Comparison of ENCODE assay signal across 1 cellular context in the genomic region with DNA sequence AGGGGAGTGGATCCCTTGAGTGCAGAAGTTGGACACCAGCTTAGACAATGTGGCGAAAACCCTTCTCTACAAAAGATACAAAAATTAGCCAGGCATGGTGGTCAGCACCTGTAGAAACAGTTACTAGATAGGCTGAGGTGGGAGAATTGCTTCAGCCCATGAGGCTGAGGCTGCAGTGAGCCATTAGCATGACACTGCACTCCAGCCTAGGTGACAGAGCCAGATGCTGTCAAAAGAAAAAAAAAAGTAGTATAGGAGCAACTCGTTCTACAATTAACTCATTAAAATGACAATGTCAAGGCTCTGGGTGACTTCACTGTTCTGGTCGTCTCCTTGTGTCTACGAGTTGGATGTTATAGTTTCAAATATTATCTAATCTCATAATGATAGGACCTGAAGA.
TF ChIP-seq lines count a peak whose summit lies in the region.

No MANE protein-coding gene starts in this region.

TF ChIP-seq in K562, 482 proteins besides CTCF, POLR2A, EP300 and RAD21:
- TF ChIP-seq KDM5B (IDR thresholded peaks at IDR 0.05; ENCODE audit: insufficient replicate concordance, low read depth, low read length): no peak
- TF ChIP-seq ZFP30 (CRISPR knock-in tag; IDR thresholded peaks at IDR 0.05; ENCODE audit: borderline replicate concordance): no peak
- no peak for TF ChIP-seq ZBTB11 (CRISPR knock-in tag; IDR thresholded peaks at IDR 0.05)
- no peak for TF ChIP-seq PTRF (tag; IDR thresholded peaks at IDR 0.05)
- no peak for TF ChIP-seq CBFB (CRISPR knock-in tag; IDR thresholded peaks at IDR 0.05)
- TF ChIP-seq PHTF2 (CRISPR knock-in tag; IDR thresholded peaks at IDR 0.05): no peak
- no peak for TF ChIP-seq MTA3 (IDR thresholded peaks at IDR 0.05; ENCODE audit: borderline replicate concordance)
- TF ChIP-seq, protein P1, sequence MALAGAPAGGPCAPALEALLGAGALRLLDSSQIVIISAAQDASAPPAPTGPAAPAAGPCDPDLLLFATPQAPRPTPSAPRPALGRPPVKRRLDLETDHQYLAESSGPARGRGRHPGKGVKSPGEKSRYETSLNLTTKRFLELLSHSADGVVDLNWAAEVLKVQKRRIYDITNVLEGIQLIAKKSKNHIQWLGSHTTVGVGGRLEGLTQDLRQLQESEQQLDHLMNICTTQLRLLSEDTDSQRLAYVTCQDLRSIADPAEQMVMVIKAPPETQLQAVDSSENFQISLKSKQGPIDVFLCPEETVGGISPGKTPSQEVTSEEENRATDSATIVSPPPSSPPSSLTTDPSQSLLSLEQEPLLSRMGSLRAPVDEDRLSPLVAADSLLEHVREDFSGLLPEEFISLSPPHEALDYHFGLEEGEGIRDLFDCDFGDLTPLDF (CRISPR knock-in tag; IDR thresholded peaks at IDR 0.05): no peak
- TF ChIP-seq, protein P2, sequence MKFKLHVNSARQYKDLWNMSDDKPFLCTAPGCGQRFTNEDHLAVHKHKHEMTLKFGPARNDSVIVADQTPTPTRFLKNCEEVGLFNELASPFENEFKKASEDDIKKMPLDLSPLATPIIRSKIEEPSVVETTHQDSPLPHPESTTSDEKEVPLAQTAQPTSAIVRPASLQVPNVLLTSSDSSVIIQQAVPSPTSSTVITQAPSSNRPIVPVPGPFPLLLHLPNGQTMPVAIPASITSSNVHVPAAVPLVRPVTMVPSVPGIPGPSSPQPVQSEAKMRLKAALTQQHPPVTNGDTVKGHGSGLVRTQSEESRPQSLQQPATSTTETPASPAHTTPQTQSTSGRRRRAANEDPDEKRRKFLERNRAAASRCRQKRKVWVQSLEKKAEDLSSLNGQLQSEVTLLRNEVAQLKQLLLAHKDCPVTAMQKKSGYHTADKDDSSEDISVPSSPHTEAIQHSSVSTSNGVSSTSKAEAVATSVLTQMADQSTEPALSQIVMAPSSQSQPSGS (CRISPR knock-in tag; IDR thresholded peaks at IDR 0.05): no peak
- no peak for TF ChIP-seq YBX1 (IDR thresholded peaks at IDR 0.05)
- no peak for TF ChIP-seq NUFIP1 (IDR thresholded peaks at IDR 0.05; ENCODE audit: partially characterized antibody)
